15 cellular contexts compared by ENCODE assay signal in the genomic region with DNA sequence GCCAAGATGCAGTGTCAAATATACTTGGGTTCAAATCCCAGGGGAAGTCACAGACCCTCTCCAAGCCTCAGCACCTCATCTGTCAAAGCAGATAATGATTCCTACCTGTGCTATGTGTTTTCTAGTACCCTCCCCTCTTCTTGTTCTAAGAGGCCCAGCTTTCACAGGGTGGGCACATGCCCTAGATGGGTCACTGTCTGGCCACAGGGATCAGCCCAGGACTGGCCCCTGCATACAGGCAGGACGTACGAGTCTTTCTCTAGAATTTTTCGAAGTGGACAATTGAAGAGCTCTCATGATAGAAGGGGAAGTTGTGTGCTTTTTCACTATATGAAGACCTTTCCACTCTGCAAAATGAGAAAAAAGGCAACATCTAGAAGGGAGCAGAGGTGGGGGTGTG.
"Had no signal": no experiment of that assay in that cellular context is flagged by ENCODE, and none has a peak within 500 bp of the region (broad histone marks: within the 10 kb centered on the region; RNA-seq: fewer than 3 reads in every experiment).

No MANE protein-coding gene starts in this region.

- H3K9me3 ChIP-seq: adrenal gland, right lobe of liver, SJCRH30, thyroid gland had no signal

- H3K4me3 ChIP-seq: adrenal gland, lung, neural progenitor cell, right lobe of liver, SJCRH30, thyroid gland had no signal

- DNase-seq: activated CD4-positive, CD25-positive, alpha-beta regulatory T cell treated with anti-CD3 and anti-CD28 coated beads, Interleukin-2, amount 50 U/mL, for 72 hours; activated CD8-positive, alpha-beta memory T cell treated with anti-CD3 and anti-CD28 coated beads for 24 hours; activated T-cell treated with anti-CD3 and anti-CD28 coated beads for 4 hours; adrenal gland; erythroblast; left colon; midbrain; right lobe of liver; stimulated activated CD4-positive, alpha-beta T cell treated with anti-CD3 and anti-CD28 coated beads, Interleukin-12 subunit alpha, Interleukin-12 subunit beta, amount 100 ng/mL, for 4 hours; stimulated activated naive B cell treated with anti-CD40 and anti-IgM and Interleukin-4, amounts not matched to agents 10 μg/mL and 1 μg/mL and 100 μg/mL, for 72 hours; T1000; thyroid gland had no signal

- H3K27me3 ChIP-seq: adrenal gland, neural progenitor cell, right lobe of liver, SJCRH30, thyroid gland had no signal

- H3K27ac ChIP-seq: adrenal gland, neural progenitor cell, right lobe of liver, SJCRH30, thyroid gland had no signal

- H3K4me1 ChIP-seq: adrenal gland, neural progenitor cell, right lobe of liver, SJCRH30, thyroid gland had no signal

- H3K4me3 Mint-ChIP-seq: neural progenitor cell; stimulated activated naive B cell treated with anti-CD40 and anti-IgM and Interleukin-4, amounts not matched to agents 10 μg/mL and 1 μg/mL and 100 μg/mL, for 72 hours had no signal

- H3K27ac Mint-ChIP-seq: stimulated activated naive B cell treated with anti-CD40 and anti-IgM and Interleukin-4, amounts not matched to agents 10 μg/mL and 1 μg/mL and 100 μg/mL, for 72 hours had no signal

- H3K4me1 Mint-ChIP-seq: neural progenitor cell had no signal

- ATAC-seq: left colon, right lobe of liver had no signal

- H3K36me3 ChIP-seq: adrenal gland, neural progenitor cell, right lobe of liver, SJCRH30, thyroid gland had no signal
